Comparison of ENCODE assay signal across 32 cellular contexts in the genomic region with DNA sequence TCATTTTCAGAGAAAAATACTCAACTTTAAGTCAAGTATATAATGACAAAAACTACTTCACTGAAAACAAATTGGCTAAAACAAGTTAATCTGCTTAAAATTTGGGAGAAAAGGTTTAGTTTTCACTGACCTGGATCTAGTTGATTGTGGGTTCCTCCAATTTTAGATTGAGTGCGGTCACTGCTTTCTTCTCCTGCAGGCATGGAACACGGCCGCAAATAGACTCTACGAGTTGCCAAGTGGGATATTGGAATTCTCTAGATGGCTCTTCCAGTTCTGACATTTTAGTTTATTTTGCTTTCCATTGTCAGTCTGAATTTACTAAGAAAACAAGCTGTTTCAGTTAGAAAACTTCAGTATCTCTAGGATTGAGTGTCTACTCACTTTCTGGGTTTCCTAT. TPM values are rescaled to one million over a fixed set of nuclear protein-coding genes. Genes with fewer than 3 reads are reported as not detected.
"Had no signal": no experiment of that assay in that cellular context is flagged by ENCODE, and none has a peak within 500 bp of the region (broad histone marks: within the 10 kb centered on the region; RNA-seq: fewer than 3 reads in every experiment).

No MANE protein-coding gene starts in this region.

- DNase-seq: stimulated activated CD4-positive, alpha-beta T cell treated with anti-CD3 and anti-CD28 coated beads, Interleukin-2, amount 100 ng/mL, for 48 hours; stimulated activated CD4-positive, alpha-beta T cell treated with anti-CD3 and anti-CD28 coated beads, Interleukin-4, amount 100 ng/mL, for 1 hour; stimulated activated CD4-positive, alpha-beta T cell treated with anti-CD3 and anti-CD28 coated beads, Interleukin-4, amount 100 ng/mL, for 24 hours; stimulated activated CD4-positive, alpha-beta T cell treated with anti-CD3 and anti-CD28 coated beads, Interleukin-4, amount 100 ng/mL, for 4 hours; stimulated activated CD8-positive, alpha-beta memory T cell treated with anti-CD3 and anti-CD28 coated beads, Interleukin-4, amount 100 ng/mL, for 48 hours; stimulated activated naive B cell treated with anti-CD40 and anti-IgM and Interleukin-4, amounts not matched to agents 10 μg/mL and 1 μg/mL and 100 μg/mL, for 72 hours; stimulated activated naive CD4-positive, alpha-beta T cell; stimulated activated naive CD4-positive, alpha-beta T cell treated with Interleukin-2 at 50 U/mL for 16 hours; stimulated activated naive CD8-positive, alpha-beta T cell treated with anti-CD3 and anti-CD28 coated beads, Interleukin-15, amount 100 ng/mL, for 72 hours; stimulated activated naive CD8-positive, alpha-beta T cell treated with anti-CD3 and anti-CD28 coated beads, Interleukin-15, Interleukin-2, amounts not matched to agents 100 U/mL and 50 U/mL, for 24 hours; stomach; substantia nigra; testis; thyroid gland; tibial artery; transverse colon; trophoblast cell; upper lobe of left lung; upper lobe of right lung; uterus had no signal

- H3K27me3 ChIP-seq: stomach, suprapubic skin, testis, thyroid gland, tibial artery, tibial nerve, transverse colon, upper lobe of left lung, upper lobe of right lung, uterus, vagina had no signal

- ATAC-seq: stimulated activated effector memory CD8-positive, alpha-beta T cell treated with anti-CD3 and anti-CD28 coated beads, Interleukin-12 subunit alpha, Interleukin-12 subunit beta, amount 100 ng/mL, for 72 hours; stimulated activated memory B cell treated with anti-CD40 and anti-IgM and Interleukin-4, amounts not matched to agents 10 μg/mL and 1 μg/mL and 100 μg/mL, for 72 hours; stimulated activated naive B cell treated with anti-CD40 and anti-IgM and Interleukin-4, amounts not matched to agents 10 μg/mL and 1 μg/mL and 100 μg/mL, for 72 hours; stimulated activated naive CD8-positive, alpha-beta T cell treated with anti-CD3 and anti-CD28 coated beads, Interleukin-15, amount 100 ng/mL, for 72 hours; stimulated activated naive CD8-positive, alpha-beta T cell treated with anti-CD3 and anti-CD28 coated beads, Interleukin-15, Interleukin-2, amounts not matched to agents 100 U/mL and 50 U/mL, for 24 hours; upper lobe of right lung had no signal

- H3K4me3 ChIP-seq: stomach, suprapubic skin, testis, thoracic aorta, thyroid gland, tibial artery, tibial nerve, transverse colon, upper lobe of left lung, upper lobe of right lung, uterus, vagina had no signal

- H3K27ac ChIP-seq: stomach, suprapubic skin, testis, thoracic aorta, thyroid gland, tibial artery, tibial nerve, transverse colon, upper lobe of left lung, upper lobe of right lung, uterus, vagina had no signal

- H3K9me3 ChIP-seq: testis, thoracic aorta, thyroid gland, tibial artery, upper lobe of right lung, uterus, vagina had no signal

- H3K36me3 ChIP-seq: stomach, suprapubic skin, thoracic aorta, thyroid gland, tibial artery, tibial nerve, transverse colon, upper lobe of left lung, upper lobe of right lung, uterus, vagina had no signal

- FAIRE-seq: urothelium cell line had no signal

- H3K4me1 ChIP-seq: stomach, suprapubic skin, testis, thyroid gland, tibial artery, tibial nerve, transverse colon, upper lobe of left lung, upper lobe of right lung, uterus, vagina had no signal

RNA-seq across cellular contexts. Expression of a gene that starts 12.3 kb away (rescaled TPM):
- total RNA-seq: stomach, subcutaneous adipose tissue, suprapubic skin, temporal lobe, testis, thoracic aorta, thyroid gland, tibial nerve, transverse colon, upper lobe of left lung, upper lobe of right lung, ureter, urinary bladder, uterus, vagina had no signal
- polyA plus RNA-seq: stomach, thymus, urinary bladder had no signal

RNA-seq across cellular contexts. Expression of a gene that starts 29.3 kb away (rescaled TPM):
- total RNA-seq: stomach, subcutaneous adipose tissue, suprapubic skin, temporal lobe, testis, thoracic aorta, thyroid gland, tibial nerve, transverse colon, upper lobe of left lung, upper lobe of right lung, ureter, urinary bladder, uterus, vagina had no signal
- polyA plus RNA-seq: stomach, thymus, urinary bladder had no signal

RNA-seq across cellular contexts. Expression of a gene that starts 48.0 kb away (rescaled TPM):
- total RNA-seq: stomach, subcutaneous adipose tissue, suprapubic skin, temporal lobe, testis, thoracic aorta, thyroid gland, tibial nerve, transverse colon, upper lobe of left lung, upper lobe of right lung, ureter, urinary bladder, uterus, vagina had no signal
- polyA plus RNA-seq: stomach, thymus, urinary bladder had no signal
